ENCODE assay signal across 10 cellular contexts in the genomic region with DNA sequence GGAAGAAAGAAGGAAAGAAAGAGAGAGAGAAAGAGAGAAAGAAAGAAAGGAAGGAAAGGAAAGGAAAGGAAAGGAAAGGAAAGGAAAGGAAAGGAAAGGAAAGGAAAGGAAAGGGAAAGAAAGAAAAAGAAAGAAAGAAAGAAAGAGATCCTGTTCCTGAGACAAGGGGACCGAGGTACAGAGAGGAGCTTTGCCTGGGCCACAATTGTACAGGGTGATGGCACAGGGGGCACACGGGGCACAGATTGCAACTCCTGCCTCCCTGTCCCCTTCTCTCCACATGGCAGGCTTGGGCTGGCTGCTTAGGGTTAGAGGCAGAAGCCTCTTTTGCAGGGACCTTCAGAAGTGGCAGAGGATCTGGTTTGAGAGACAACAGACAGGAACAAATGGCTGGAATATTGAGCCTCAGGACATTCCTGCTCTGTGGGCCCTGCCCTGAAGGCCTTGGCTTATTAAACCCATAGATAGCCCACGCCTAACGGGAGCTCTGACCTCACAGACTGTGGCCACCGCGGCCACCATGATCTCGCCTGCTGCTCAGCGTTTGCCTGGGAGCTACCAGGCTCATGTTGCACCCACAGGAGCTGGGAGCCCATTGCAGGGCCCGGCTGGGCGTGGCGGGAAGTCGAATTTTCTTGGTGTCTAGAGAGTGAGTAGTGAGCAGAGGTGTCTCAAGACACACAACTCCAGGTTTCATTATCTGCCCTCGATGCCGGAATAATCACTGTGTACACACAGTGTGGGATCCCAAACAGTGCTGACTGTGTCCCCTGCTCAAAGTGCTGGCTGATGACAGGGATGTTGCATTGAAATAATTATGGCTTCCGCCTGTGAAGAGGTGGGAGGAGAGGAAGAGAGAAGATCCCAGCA.
A peak's percentile ranks its signal among the peaks of the same experiment; 100 is the strongest.
DNase-seq lines count a peak whose midpoint lies in the region; ATAC-seq and TF ChIP-seq lines count a peak whose summit lies in the region.
"Had no signal": no experiment of that assay in that cellular context is flagged by ENCODE, and none has a peak within 500 bp of the region (broad histone marks: within the 10 kb centered on the region; RNA-seq: fewer than 3 reads in every experiment).

No MANE protein-coding gene starts in this region.

- H3K4me3 ChIP-seq in WERI-Rb-1 (ENCODE audit: low read depth, low read length) (no peak overlapping the region), mesendoderm (ENCODE audit: low read length) (no peak overlapping the region), HAP-1 (no peak overlapping the region)

- H3K4me1 ChIP-seq in mesendoderm (ENCODE audit: control insufficient read depth, low read depth, low read length) (peaks cover 4% of the 10 kb centered on the region), HAP-1 (peaks cover 3% of the 10 kb centered on the region)

- no peak overlapping the region for H3K18ac ChIP-seq in mesendoderm (ENCODE audit: low read length)

- CTCF ChIA-PET in Calu3 (lab: Charles Lee) = no interaction called here

- no peak overlapping the region for H3K4me3 Mint-ChIP-seq in Calu3 (ENCODE audit: low read depth, unreplicated experiment)

- no TSS peak for BruUV-seq in Calu3 (replicated peaks; lab: Mats Ljungman, UMichigan)

- no peak overlapping the region for H3K4me2 ChIP-seq in mesendoderm (ENCODE audit: low read length)

- H3K27ac ChIP-seq in WERI-Rb-1 (peak overlapping the region; percentile 27; the same call in 1 of the 2 replicates), mesendoderm (ENCODE audit: low read depth, low read length) (no peak overlapping the region)

- H4K8ac ChIP-seq in mesendoderm (ENCODE audit: low read depth, low read length) = no peak overlapping the region

- H3K27me3 Mint-ChIP-seq in Calu3 (ENCODE audit: unreplicated experiment) = no peaks in the 10 kb centered on the region

- TF ChIP-seq CTCF in Calu3 (IDR thresholded peaks at IDR 0.05; ENCODE audit: unreplicated experiment) = no peak
- TF ChIP-seq CTCF in WERI-Rb-1 (IDR thresholded peaks at IDR 0.05; ENCODE audit: low read depth, low read length) = no peak

- H4K5ac ChIP-seq in mesendoderm (ENCODE audit: low read length) = no peak overlapping the region

- H3K56ac ChIP-seq in mesendoderm (ENCODE audit: low read length) = peak overlapping the region; percentile 56

- WGBS in mesendoderm (ENCODE audit: extremely low coverage, insufficient coverage, low lambda C conversion rate) = no CpG with 5 or more reads among the region's 15 CpGs

- peaks cover 12% of the 10 kb centered on the region for H3K36me3 Mint-ChIP-seq in Calu3 (ENCODE audit: insufficient read depth, unreplicated experiment)

- no peaks in the 10 kb centered on the region for H3K36me3 ChIP-seq in WERI-Rb-1
- no peaks in the 10 kb centered on the region for H3K36me3 ChIP-seq in mesendoderm (ENCODE audit: control insufficient read depth, insufficient read depth, low read length)
- no peaks in the 10 kb centered on the region for H3K36me3 ChIP-seq in HAP-1 (replicated peaks)

- DNase-seq in Calu3 (peak; percentile 61), NCI-H1417 (lab: John Stamatoyannopoulos, UW) (peak; percentile 73 to 94 (median 79)), WERI-Rb-1 (no peak), mesendoderm (no peak), HAP-1 (ENCODE audit: low spot score in 2 of 2) (no peak), Kasumi-1 (lab: John Stamatoyannopoulos, UW) (no peak)
- DNase-seq in activated CD4-positive, alpha-beta T cell treated with anti-CD3 and anti-CD28 coated beads, Interleukin-2, amount 50 U/mL, for 1 hour = no peak
- DNase-seq: activated T-cell treated with anti-CD3 and anti-CD28 coated beads, Interleukin-2, amount 50 U/mL, for 1 hour; DMS 273 treated with DMSO at 0.1 percent for 48 hours had no signal

- no peaks in the 10 kb centered on the region for H3K9me3 Mint-ChIP-seq in Calu3 (ENCODE audit: low read depth, unreplicated experiment)

- peaks cover 46% of the 10 kb centered on the region for H3K4me1 Mint-ChIP-seq in Calu3 (ENCODE audit: low read depth, unreplicated experiment)

- no peak overlapping the region for H2BK120ac ChIP-seq in mesendoderm (ENCODE audit: low read depth, low read length)

- peak overlapping the region; percentile 39 for H3K27ac Mint-ChIP-seq in Calu3 (ENCODE audit: unreplicated experiment)

- H3K9ac ChIP-seq in mesendoderm (ENCODE audit: low read length) = peak overlapping the region; percentile 24

- H2BK15ac ChIP-seq in mesendoderm (replicated peaks; ENCODE audit: low read depth) = no peak overlapping the region

- intact Hi-C loops in Calu3 (cut with micrococcal nuclease; ENCODE audit: unreplicated experiment) = no loop called here

- H3K9me3 ChIP-seq in WERI-Rb-1 (ENCODE audit: severe bottlenecking) (no peaks in the 10 kb centered on the region), HAP-1 (no peaks in the 10 kb centered on the region)

- H3K4ac ChIP-seq in mesendoderm (ENCODE audit: low read depth, low read length) = no peak overlapping the region

- H2AK5ac ChIP-seq in mesendoderm (ENCODE audit: low read length) = no peak overlapping the region

- H3K79me2 ChIP-seq in mesendoderm (ENCODE audit: control insufficient read depth, insufficient read depth, low read length) = no peaks in the 10 kb centered on the region

- H2BK5ac ChIP-seq in mesendoderm (ENCODE audit: low read length) = no peak overlapping the region

- H3K79me1 ChIP-seq in mesendoderm (ENCODE audit: low read length) = no peaks in the 10 kb centered on the region

- no peak overlapping the region for H3K23ac ChIP-seq in mesendoderm (ENCODE audit: low read length)

- no peaks in the 10 kb centered on the region for H3K27me3 ChIP-seq in WERI-Rb-1 (ENCODE audit: insufficient read depth, low read depth, severe bottlenecking)
- H3K27me3 ChIP-seq in mesendoderm (ENCODE audit: insufficient read depth, low read length, poor library complexity) = no peaks in the 10 kb centered on the region
- no peaks in the 10 kb centered on the region for H3K27me3 ChIP-seq in HAP-1 (ENCODE audit: low read depth)

- in situ Hi-C loops in HAP-1 (cut with MboI; ENCODE audit: low sequenced_read_pairs) = no loop called here

- no peak for ATAC-seq in GM21576 (IDR thresholded peaks at IDR 0.05; ENCODE audit: unreplicated experiment)

Comparison
In these comparisons a context has a peak if more than half of its experiments do, and no peak if none do; other contexts are left out.
1. DNase-seq: peak in Calu3 (single experiment) and NCI-H1417 (3 of 3); none in WERI-Rb-1 (single experiment), mesendoderm (single experiment), HAP-1 (0 of 2), activated CD4-positive, alpha-beta T cell treated with anti-CD3 and anti-CD28 coated beads, Interleukin-2, amount 50 U/mL, for 1 hour (single experiment) and Kasumi-1 (0 of 2).